ENCODE assay signal across 8 cellular contexts in the genomic region with DNA sequence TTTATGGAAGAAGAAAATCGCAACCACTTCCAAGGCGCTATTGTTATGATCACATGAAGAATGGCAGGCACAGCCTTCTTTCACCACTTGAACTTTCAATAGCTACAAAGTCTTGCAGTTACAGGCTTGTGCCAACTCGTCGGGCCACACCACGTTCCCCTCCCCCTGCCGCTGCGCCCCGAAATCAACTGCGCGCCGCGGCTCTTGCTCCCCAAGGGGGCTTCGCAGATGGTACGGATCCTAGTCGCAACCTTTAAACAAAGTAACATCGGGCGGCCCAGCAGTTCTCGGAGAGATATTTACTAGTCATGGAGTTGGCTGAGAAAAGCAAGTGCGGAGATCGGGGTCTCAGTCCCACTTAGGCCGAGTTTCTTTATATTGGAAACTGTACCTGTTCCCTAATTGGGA. TPM values are rescaled to one million over a fixed set of nuclear protein-coding genes. Genes with fewer than 3 reads are reported as not detected.
DNase-seq lines count a peak whose midpoint lies in the region; ATAC-seq and TF ChIP-seq lines count a peak whose summit lies in the region.

No MANE protein-coding gene starts in this region.

- peak overlapping the region; percentile 98 for H3K9ac ChIP-seq in HUES6 (ENCODE audit: low read length)

- peak overlapping the region; percentile 84 for H3K4me3 Mint-ChIP-seq in chondrocyte (ENCODE audit: unreplicated experiment)

- peak overlapping the region; percentile 46 for H3K27ac Mint-ChIP-seq in chondrocyte (ENCODE audit: unreplicated experiment)

- peaks cover 31% of the 10 kb centered on the region for H3K4me1 Mint-ChIP-seq in chondrocyte (ENCODE audit: low read depth)

- ATAC-seq in mucosa of descending colon (no peak), aorta (ENCODE audit: low FRiP score) (no peak)
- no peak for ATAC-seq in activated CD4-positive, CD25-positive, alpha-beta regulatory T cell treated with anti-CD3 and anti-CD28 coated beads, Interleukin-2, amount 50 U/mL, for 24 hours

- H3K9me3 Mint-ChIP-seq in chondrocyte (ENCODE audit: low read depth): no peaks in the 10 kb centered on the region

- CTCF ChIA-PET in BJ (lab: Yijun Ruan, JAX): interaction anchor here (0.6 to 2.1 kb wide), 6 partner anchors 10 to 439 kb away, joined by 3 to 7 read pairs (median 4); no protein-coding TSS in a partner anchor

- intact Hi-C loops in mucosa of descending colon (cut with DNase I, micrococcal nuclease): loop anchor here in 1 of 2 donors (10.0 kb wide), 1 partner anchor 441 kb away; no protein-coding TSS in a partner anchor
- intact Hi-C loops in aorta (cut with DNase I): loop anchor here (10.0 kb wide), 2 partner anchors 179 to 369 kb away; no protein-coding TSS in a partner anchor

- H3K36me3 ChIP-seq in BJ (ENCODE audit: control insufficient read depth, insufficient read depth, low read length) (no peaks in the 10 kb centered on the region), HUES6 (ENCODE audit: control insufficient read depth, insufficient read depth, low read length) (peaks cover 33% of the 10 kb centered on the region), mucosa of descending colon (ENCODE audit: low read depth) (no peaks in the 10 kb centered on the region), aorta (ENCODE audit: control insufficient read depth in 1 of 2, insufficient read depth in 2 of 2, low read length in 1 of 2) (no peaks in the 10 kb centered on the region)

- WGBS in aorta, 2 donors: 1% methylated on average over 21 of the region's 21 CpGs

- POLR2A ChIA-PET in BJ (lab: Charles Lee): no interaction called here

- DNase-seq in BJ (ENCODE audit: low read depth) (no peak), chondrocyte (ENCODE audit: low spot score) (no peak), mucosa of descending colon (peak; percentile 42 to 60 (median 54)), aorta (peak in 1 of 2 donors; percentile 78), NCI-H526 (lab: John Stamatoyannopoulos, UW) (no peak), COLO829 (ENCODE audit: low spot score) (no peak)

- H3K4me1 ChIP-seq in HUES6 (ENCODE audit: control insufficient read depth, insufficient read depth, low read length) (peaks cover 28% of the 10 kb centered on the region), mucosa of descending colon (ENCODE audit: low read depth) (no peaks in the 10 kb centered on the region), aorta (ENCODE audit: control insufficient read depth in 1 of 2, insufficient read depth in 2 of 2, low read length in 2 of 2) (no peaks in the 10 kb centered on the region)

- no peaks in the 10 kb centered on the region for H3K9me3 ChIP-seq in HUES6 (ENCODE audit: control insufficient read depth, insufficient read depth, low read depth, low read length)
- no peaks in the 10 kb centered on the region for H3K9me3 ChIP-seq in mucosa of descending colon
- no peaks in the 10 kb centered on the region for H3K9me3 ChIP-seq in aorta (ENCODE audit: control insufficient read depth, low read length)

- H3K36me3 Mint-ChIP-seq in chondrocyte (ENCODE audit: low read depth): no peaks in the 10 kb centered on the region

- peaks cover 31% of the 10 kb centered on the region for H3K27me3 ChIP-seq in BJ (ENCODE audit: control insufficient read depth, insufficient read depth, low read length)
- no peaks in the 10 kb centered on the region for H3K27me3 ChIP-seq in HUES6 (ENCODE audit: control insufficient read depth, insufficient read depth, low read length)
- H3K27me3 ChIP-seq in aorta (ENCODE audit: control insufficient read depth in 1 of 2, insufficient read depth in 2 of 2, low read length in 1 of 2): no peaks in the 10 kb centered on the region

- H3K27ac ChIP-seq in HUES6 (ENCODE audit: low read depth, low read length): peak overlapping the region; percentile 93
- no peak overlapping the region for H3K27ac ChIP-seq in aorta (ENCODE audit: low read depth in 1 of 2, low read length in 2 of 2)

- H3K4me3 ChIP-seq in BJ (ENCODE audit: low read depth, low read length) (peak overlapping the region; percentile 49; the same call in 1 of the 2 replicates), HUES6 (ENCODE audit: low read depth, low read length) (peak overlapping the region; percentile 98), mucosa of descending colon (no peak overlapping the region), aorta (ENCODE audit: low read length in 2 of 2) (peak overlapping the region; percentile 11 to 53)

- TF ChIP-seq CTCF in BJ (IDR thresholded peaks at IDR 0.05; ENCODE audit: insufficient read depth, low read depth, low read length) (no peak), chondrocyte (IDR thresholded peaks at IDR 0.05) (no peak), mucosa of descending colon (IDR thresholded peaks at IDR 0.05) (no peak)

- peaks cover 6% of the 10 kb centered on the region for H3K27me3 Mint-ChIP-seq in chondrocyte (ENCODE audit: low read depth)

RNA-seq across cellular contexts. Expression of a gene that starts 1.0 kb away (rescaled TPM):
- 0.23 and 0.34 TPM in 2 replicates for polyA plus RNA-seq in BJ (2011; rRNA removed)
- 0.41 and 0.52 TPM in 2 replicates for polyA minus RNA-seq in BJ (2011; rRNA and poly(A)+ RNA removed)
- 3.5 to 4.9 TPM (median 3.9 TPM) in 3 replicates for total RNA-seq in chondrocyte
- 100 to 1,000 TPM in 2 of 3 donors, 10 to 100 TPM in 1; 90.0 to 137 (median 106) TPM for total RNA-seq in mucosa of descending colon
- 10 to 100 TPM; 19.8 to 28.5 TPM for total RNA-seq in aorta
- polyA plus RNA-seq in aorta: 1 to 10 TPM in 1 of 2 donors, under 1 TPM in 1; 0.10 to 6.3 TPM

Comparison
In these comparisons a context has a peak if more than half of its experiments do, and no peak if none do; other contexts are left out.
1. DNase-seq: peak in mucosa of descending colon (3 of 3); none in BJ (single experiment), chondrocyte (single experiment), NCI-H526 (0 of 2) and COLO829 (single experiment).